Comparison of ENCODE assay signal across 31 cellular contexts in the genomic region with DNA sequence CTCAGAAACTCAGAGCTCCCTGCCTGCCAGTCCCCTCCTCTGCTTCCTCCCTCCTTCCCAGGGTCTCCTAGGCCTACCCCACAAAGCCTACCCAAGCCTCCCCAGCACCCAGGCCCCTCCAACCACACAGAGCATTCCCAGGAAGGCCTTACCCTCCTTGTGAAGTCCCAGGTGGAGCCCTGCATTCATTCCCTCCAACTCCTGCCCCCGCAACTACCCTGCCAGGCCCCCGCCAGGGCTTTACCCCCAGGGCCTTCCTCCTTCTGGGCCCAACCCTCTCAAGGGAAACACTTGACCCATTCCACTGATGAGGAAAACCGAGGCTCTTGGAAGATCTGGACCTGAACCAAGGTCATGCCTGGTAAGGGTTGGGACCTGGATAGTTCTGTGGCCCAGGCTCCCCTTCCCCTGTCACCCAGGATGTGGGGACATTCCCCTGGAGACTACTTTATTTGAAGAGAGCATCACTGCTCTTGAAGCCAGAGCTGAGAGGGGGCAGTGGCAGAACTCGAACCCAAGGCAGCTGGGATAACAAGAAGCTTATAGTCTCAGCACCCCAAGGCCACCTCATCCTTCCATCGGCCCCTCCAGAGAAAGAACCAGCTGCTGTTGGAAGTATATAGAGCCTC. TPM values are rescaled to one million over a fixed set of nuclear protein-coding genes. Genes with fewer than 3 reads are reported as not detected.
DNase-seq lines count a peak whose midpoint lies in the region; ATAC-seq and TF ChIP-seq lines count a peak whose summit lies in the region.
"Had no signal": no experiment of that assay in that cellular context is flagged by ENCODE, and none has a peak within 500 bp of the region (broad histone marks: within the 10 kb centered on the region; RNA-seq: fewer than 3 reads in every experiment).

No MANE protein-coding gene starts in this region.

- no peak overlapping the region for H3K27ac Mint-ChIP-seq in T-helper 2 cell treated with Interferon-gamma antibody and Interleukin-4, amounts not matched to agents 5 μg/mL and 100 μg/mL, for 36 hours
- H3K27ac Mint-ChIP-seq: activated CD4-positive, alpha-beta T cell treated with anti-CD3 and anti-CD28 coated beads, Interleukin-2, amount 10 ng/mL, durations not matched to agents 24 days and 14 days had no signal

- no peak overlapping the region for H2AK5ac ChIP-seq in IMR-90 (ENCODE audit: low read depth, low read length)

- ATAC-seq in IMR-90 (ENCODE audit: low read depth) (no peak), HG03139 (IDR thresholded peaks at IDR 0.05; ENCODE audit: unreplicated experiment) (no peak)
- ATAC-seq: gastrocnemius medialis, K562, WTC11 had no signal

- CTCF ChIA-PET in IMR-90 (lab: Yijun Ruan, JAX): no interaction called here

- no peak overlapping the region for H2BK20ac ChIP-seq in IMR-90 (ENCODE audit: low read depth, low read length)

- POLR2A ChIA-PET in IMR-90 (lab: Charles Lee; ENCODE audit: unreplicated experiment): no interaction called here

- no peak overlapping the region for H3K23ac ChIP-seq in IMR-90 (ENCODE audit: low read depth, low read length)

- no peak for TF ChIP-seq RAD21 in IMR-90 (IDR thresholded peaks at IDR 0.05; ENCODE audit: low read length)

- H3K4me1 ChIP-seq in IMR-90 (ENCODE audit: control insufficient read depth, insufficient read depth, low read length): no peaks in the 10 kb centered on the region
- H3K4me1 ChIP-seq in HAP-1: peaks cover 8% of the 10 kb centered on the region
- H3K4me1 ChIP-seq: gastrocnemius medialis, tibial artery had no signal

- no peak overlapping the region for H2BK5ac ChIP-seq in IMR-90 (ENCODE audit: low read depth, low read length, poor library complexity, severe bottlenecking)

- H2AK9ac ChIP-seq in IMR-90 (replicated peaks; ENCODE audit: low read depth, low read length, poor library complexity): no peak overlapping the region

- DNase-seq in GM20000 (ENCODE audit: low spot score) (peak; percentile 6), IMR-90 (no peak), substantia nigra (lab: John Stamatoyannopoulos, UW) (no peak), HAP-1 (ENCODE audit: low spot score in 2 of 2) (no peak)
- no peak for DNase-seq in T-helper 2 cell treated with Interferon-gamma antibody and Interleukin-4, amounts not matched to agents 5 μg/mL and 100 μg/mL, for 36 hours (ENCODE audit: low spot score)
- DNase-seq: activated CD4-positive, alpha-beta T cell treated with anti-CD3 and anti-CD28 coated beads, Interleukin-2, amount 10 ng/mL, durations not matched to agents 24 days and 14 days; activated CD8-positive, alpha-beta memory T cell treated with anti-CD3 and anti-CD28 coated beads for 24 hours; activated effector memory CD4-positive, alpha-beta T cell treated with anti-CD3 and anti-CD28 coated beads, Interleukin-2, amount 50 U/mL, for 16 hours; activated T-cell treated with anti-CD3 and anti-CD28 coated beads, Interleukin-2, amount 50 U/mL, for 1 hour; COR-L47; DMS79; gastrocnemius medialis; GM23248; hippocampal formation; left lung; mesendoderm; NCI-H1092; NCI-H1694; NCI-H446 treated with DMSO at 0.1 percent for 48 hours; NCI-H774; stimulated activated naive CD4-positive, alpha-beta T cell; tibial artery had no signal

- H3K4ac ChIP-seq in IMR-90 (ENCODE audit: low read depth, low read length): no peak overlapping the region

- H3K9me3 Mint-ChIP-seq in T-helper 2 cell treated with Interferon-gamma antibody and Interleukin-4, amounts not matched to agents 5 μg/mL and 100 μg/mL, for 36 hours: no peaks in the 10 kb centered on the region
- H3K9me3 Mint-ChIP-seq: activated CD4-positive, alpha-beta T cell treated with anti-CD3 and anti-CD28 coated beads, Interleukin-2, amount 10 ng/mL, durations not matched to agents 24 days and 14 days; WTC11 had no signal

- no peaks in the 10 kb centered on the region for H3K79me1 ChIP-seq in IMR-90 (ENCODE audit: low read depth in 1 of 2, low read length in 2 of 2)

- in situ Hi-C loops in IMR-90 (cut with MboI; ENCODE audit: low sequenced_read_pairs): no loop called here
- in situ Hi-C loops in HAP-1 (cut with MboI; ENCODE audit: low sequenced_read_pairs): no loop called here

- WGBS in IMR-90 (ENCODE audit: extremely low coverage in 2 of 2, insufficient read length in 1 of 2), 2 experiments: no CpG with 5 or more reads among the region's 5 CpGs

- H2AFZ ChIP-seq in IMR-90 (replicated peaks; ENCODE audit: low read length, poor library complexity): peak overlapping the region; percentile 51
- H2AFZ ChIP-seq: GM23248 had no signal

- H3K36me3 Mint-ChIP-seq in T-helper 2 cell treated with Interferon-gamma antibody and Interleukin-4, amounts not matched to agents 5 μg/mL and 100 μg/mL, for 36 hours (ENCODE audit: low read depth): no peaks in the 10 kb centered on the region
- H3K36me3 Mint-ChIP-seq: WTC11 had no signal

- no TSS peak for BruUV-seq in IMR-90 (replicated peaks; lab: Mats Ljungman, UMichigan)

- H3K4me3 ChIP-seq in IMR-90 (ENCODE audit: insufficient read depth, low read depth, low read length): no peak overlapping the region
- no peak overlapping the region for H3K4me3 ChIP-seq in HAP-1
- H3K4me3 ChIP-seq: BLaER1, gastrocnemius medialis, GM23248, K562, left lung, Peyer's patch, right atrium auricular region, smooth muscle cell, tibial artery had no signal

- H4K5ac ChIP-seq in IMR-90 (ENCODE audit: low read depth, low read length): no peak overlapping the region

- no peaks in the 10 kb centered on the region for H3K9me1 ChIP-seq in IMR-90 (ENCODE audit: insufficient read depth, low read length)

- H3K56ac ChIP-seq in IMR-90 (ENCODE audit: extremely low read depth, insufficient read depth, low read length): no peak overlapping the region

- H3K9me3 ChIP-seq in IMR-90 (ENCODE audit: control insufficient read depth, insufficient read depth, low read length) (no peaks in the 10 kb centered on the region), HAP-1 (no peaks in the 10 kb centered on the region)
- H3K9me3 ChIP-seq: BLaER1, gastrocnemius medialis, left lung, Peyer's patch, right atrium auricular region, tibial artery had no signal

- H3K36me3 ChIP-seq in IMR-90 (ENCODE audit: control insufficient read depth, insufficient read depth, low read length): no peaks in the 10 kb centered on the region
- H3K36me3 ChIP-seq in HAP-1 (replicated peaks): no peaks in the 10 kb centered on the region
- H3K36me3 ChIP-seq: BLaER1, gastrocnemius medialis, left lung, Peyer's patch, right atrium auricular region, tibial artery had no signal

- TF ChIP-seq CTCF in GM20000 (IDR thresholded peaks at IDR 0.05; ENCODE audit: extremely low read depth, missing control alignments): no peak
- no peak for TF ChIP-seq CTCF in IMR-90 (conservative IDR thresholded peaks at IDR 0.05; ENCODE audit: low read depth, low read length)

- intact Hi-C loops in IMR-90 (cut with micrococcal nuclease): no loop called here

- no peak overlapping the region for H4K91ac ChIP-seq in IMR-90 (ENCODE audit: insufficient read depth, low read depth, low read length)

- H3K4me1 Mint-ChIP-seq in T-helper 2 cell treated with Interferon-gamma antibody and Interleukin-4, amounts not matched to agents 5 μg/mL and 100 μg/mL, for 36 hours (ENCODE audit: low read depth): peaks cover 29% of the 10 kb centered on the region

- H4K20me1 ChIP-seq in IMR-90 (ENCODE audit: insufficient read depth, low read length): no peaks in the 10 kb centered on the region; the same call in 1 of the 2 replicates
- H4K20me1 ChIP-seq: BLaER1 had no signal

- no peak overlapping the region for H3K14ac ChIP-seq in IMR-90 (replicated peaks; ENCODE audit: low read depth, low read length)

- no peak overlapping the region for H4K8ac ChIP-seq in IMR-90 (ENCODE audit: low read depth in 2 of 2, low read length in 2 of 2)

- dilution Hi-C loops in IMR-90 (cut with HindIII; ENCODE audit: low sequenced_read_pairs, unreplicated experiment): no loop called here

- TF ChIP-seq POLR2A in IMR-90 (IDR thresholded peaks at IDR 0.05; ENCODE audit: low read depth, low read length): no peak

- H3K27me3 ChIP-seq in IMR-90 (ENCODE audit: control insufficient read depth, insufficient read depth, low read length): peaks cover 4% of the 10 kb centered on the region; the same call in 1 of the 2 replicates
- no peaks in the 10 kb centered on the region for H3K27me3 ChIP-seq in layer of hippocampus (ENCODE audit: control insufficient read depth, insufficient read depth, low read length)
- no peaks in the 10 kb centered on the region for H3K27me3 ChIP-seq in HAP-1 (ENCODE audit: low read depth)
- H3K27me3 ChIP-seq: BLaER1, gastrocnemius medialis, left lung, Peyer's patch, right atrium auricular region, tibial artery had no signal

- H3K4me3 Mint-ChIP-seq in T-helper 2 cell treated with Interferon-gamma antibody and Interleukin-4, amounts not matched to agents 5 μg/mL and 100 μg/mL, for 36 hours: no peak overlapping the region
- H3K4me3 Mint-ChIP-seq: activated CD4-positive, alpha-beta T cell treated with anti-CD3 and anti-CD28 coated beads, Interleukin-2, amount 10 ng/mL, durations not matched to agents 24 days and 14 days; WTC11 had no signal

- no peak overlapping the region for H2BK15ac ChIP-seq in IMR-90 (ENCODE audit: low read depth, low read length)

- no peaks in the 10 kb centered on the region for H3K27me3 Mint-ChIP-seq in T-helper 2 cell treated with Interferon-gamma antibody and Interleukin-4, amounts not matched to agents 5 μg/mL and 100 μg/mL, for 36 hours (ENCODE audit: low read depth)
- H3K27me3 Mint-ChIP-seq: activated CD4-positive, alpha-beta T cell treated with anti-CD3 and anti-CD28 coated beads, Interleukin-2, amount 10 ng/mL, durations not matched to agents 24 days and 14 days had no signal

- no peak overlapping the region for H3K9ac ChIP-seq in IMR-90 (ENCODE audit: low read depth, low read length)
- H3K9ac ChIP-seq: BLaER1, GM23248 had no signal

- H2BK120ac ChIP-seq in IMR-90 (ENCODE audit: low read depth, low read length): no peak overlapping the region

- H3K27ac ChIP-seq in IMR-90 (ENCODE audit: insufficient read depth, low read length) (no peak overlapping the region), layer of hippocampus (ENCODE audit: low read depth, low read length) (peak overlapping the region; percentile 94), substantia nigra (ENCODE audit: low read depth, low read length, poor library complexity, severe bottlenecking) (peak overlapping the region; percentile 99)
- H3K27ac ChIP-seq: BLaER1, gastrocnemius medialis, GM23248, left lung, right atrium auricular region, tibial artery had no signal

- no peak overlapping the region for H3K18ac ChIP-seq in IMR-90 (ENCODE audit: low read depth, low read length)

- no peak overlapping the region for H3K4me2 ChIP-seq in IMR-90 (ENCODE audit: low read depth, low read length)
- H3K4me2 ChIP-seq: BLaER1, smooth muscle cell had no signal

TF ChIP-seq in IMR-90, 13 proteins besides CTCF, POLR2A, EP300 and RAD21 (continues in another document):
- TF ChIP-seq CEBPB (IDR thresholded peaks at IDR 0.05; ENCODE audit: low read depth, low read length): no peak

RNA-seq across cellular contexts. Expression of gene PLLP, which starts 12.5 kb away (rescaled TPM):
- not detected in 2 replicates for total RNA-seq in IMR-90 (2012; rRNA removed)
- polyA plus RNA-seq in IMR-90 (2012; rRNA removed): 0.05 TPM in 1 of 2 replicates, not detected in the other
- polyA plus RNA-seq in IMR-90 (2012; cell fraction: cytosol; rRNA removed): 0.04 TPM in 1 of 2 replicates, not detected in the other
- polyA plus RNA-seq in IMR-90 (2012; cell fraction: nucleus; rRNA removed; ENCODE audit: low replicate concordance): not detected in 2 replicates
- total RNA-seq: activated CD4-positive, alpha-beta T cell treated with anti-CD3 and anti-CD28 coated beads, Interleukin-2, amount 10 ng/mL, durations not matched to agents 24 days and 14 days; fibroblast of lung; GM23248; smooth muscle cell had no signal

RNA-seq across cellular contexts. Expression of gene ARL2BP, which starts 26.9 kb away (rescaled TPM):
- 73.7 and 77.8 TPM in 2 replicates for total RNA-seq in IMR-90 (2012; rRNA removed)
- 46.8 and 46.9 TPM in 2 replicates for polyA plus RNA-seq in IMR-90 (2012; rRNA removed)
- polyA plus RNA-seq in IMR-90 (2012; cell fraction: cytosol; rRNA removed): 25.7 and 37.1 TPM in 2 replicates
- polyA plus RNA-seq in IMR-90 (2012; cell fraction: nucleus; rRNA removed; ENCODE audit: low replicate concordance): 8.1 and 26.0 TPM in 2 replicates
